Comparison of ENCODE assay signal across 8 cellular contexts in genomic region chr15:73052679-73053397, GRCh38. TPM values are rescaled to one million over a fixed set of nuclear protein-coding genes. Genes with fewer than 3 reads are reported as not detected.
DNase-seq lines count a peak whose midpoint lies in the region; ATAC-seq and TF ChIP-seq lines count a peak whose summit lies in the region.

No MANE protein-coding gene starts in this region.

- H3K9me3 ChIP-seq in ascending aorta (no peaks in the 10 kb centered on the region), hepatocyte (ENCODE audit: low read depth) (no peaks in the 10 kb centered on the region), prostate gland (no peaks in the 10 kb centered on the region)

- no peaks in the 10 kb centered on the region for H3K9me2 ChIP-seq in hepatocyte (replicated peaks; ENCODE audit: insufficient read depth)

- ATAC-seq in GM19351 (IDR thresholded peaks at IDR 0.05; ENCODE audit: unreplicated experiment): peak; percentile 38
- ATAC-seq in HG03354 (IDR thresholded peaks at IDR 0.05; ENCODE audit: poor library complexity, severe bottlenecking, unreplicated experiment): no peak

- H3K27ac ChIP-seq in ascending aorta (peak overlapping the region; percentile 60 to 80), hepatocyte (peak overlapping the region; percentile 95), prostate gland (peak overlapping the region; percentile 86 to 88)

- TF ChIP-seq CTCF in ascending aorta (IDR thresholded peaks at IDR 0.05) (peak in 2 of 3 experiments; percentile 34 to 44), hepatocyte (IDR thresholded peaks at IDR 0.05; ENCODE audit: poor library complexity) (peak; percentile 43), prostate gland (IDR thresholded peaks at IDR 0.05) (peak in 2 of 4 experiments; percentile 26 to 34)

- H3K27me3 ChIP-seq in ascending aorta (no peaks in the 10 kb centered on the region), hepatocyte (no peaks in the 10 kb centered on the region), prostate gland (replicated peaks; ENCODE audit: insufficient read depth) (no peaks in the 10 kb centered on the region)

- peak overlapping the region; percentile 84 to 87 for H3K4me3 ChIP-seq in ascending aorta
- H3K4me3 ChIP-seq in hepatocyte: peak overlapping the region; percentile 93
- peak overlapping the region; percentile 67 to 86 for H3K4me3 ChIP-seq in prostate gland

- peak overlapping the region; percentile 71 for H2AFZ ChIP-seq in hepatocyte

- under 1% methylated on average over 37 of the region's 59 CpGs for WGBS in hepatocyte (ENCODE audit: low lambda C conversion rate, missing lambda C conversion rate)
- under 1% methylated on average over 31 of the region's 59 CpGs for WGBS in prostate gland

- peaks cover 21% of the 10 kb centered on the region for H4K20me1 ChIP-seq in hepatocyte (ENCODE audit: insufficient read depth, poor library complexity, severe bottlenecking)

- H3K79me2 ChIP-seq in hepatocyte: peaks cover 46% of the 10 kb centered on the region

- TF ChIP-seq POLR2A in prostate gland (IDR thresholded peaks at IDR 0.05): no peak

- H3K4me1 ChIP-seq in ascending aorta (no peaks in the 10 kb centered on the region), hepatocyte (ENCODE audit: insufficient read depth) (peaks cover 16% of the 10 kb centered on the region), prostate gland (replicated peaks) (peaks cover 5% of the 10 kb centered on the region)

- no peaks in the 10 kb centered on the region for H3K36me3 ChIP-seq in ascending aorta
- no peaks in the 10 kb centered on the region for H3K36me3 ChIP-seq in hepatocyte (replicated peaks; ENCODE audit: insufficient read depth, low read depth)
- no peaks in the 10 kb centered on the region for H3K36me3 ChIP-seq in prostate gland

- peak overlapping the region; percentile 79 for H3K4me2 ChIP-seq in hepatocyte

- in situ Hi-C loops in KBM-7 (cut with MboI; ENCODE audit: low pct_unique_long_range_greater_than_20kb, low sequenced_read_pairs) (no loop called here), SK-MEL-5 (cut with HindIII; ENCODE audit: low pct_unique_long_range_greater_than_20kb, low sequenced_read_pairs) (no loop called here)

- intact Hi-C loops in ascending aorta (cut with DNase I): loop anchor here (1.0 to 5.0 kb wide), 4 partner anchors 28 to 270 kb away; partner anchors contain the start of gene ADPGK
- intact Hi-C loops in prostate gland (cut with DNase I): loop anchor here (5.0 to 10.0 kb wide), 2 partner anchors 61 to 178 kb away; no protein-coding TSS in a partner anchor

- DNase-seq in AG20443 (ENCODE audit: low spot score): peak; percentile 37
- DNase-seq in KBM-7: peak; percentile 60
- peak; percentile 73 for DNase-seq in SK-MEL-5 (ENCODE audit: low read depth, low spot score)
- DNase-seq in ascending aorta (ENCODE audit: low spot score in 2 of 2): peak in 1 of 2 donors; percentile 67
- peak; percentile 76 for DNase-seq in hepatocyte (ENCODE audit: low spot score)
- DNase-seq in prostate gland (ENCODE audit: low spot score): peak; percentile 46

RNA-seq across cellular contexts. Expression of gene NEO1, which starts 0.6 kb away (rescaled TPM):
- total RNA-seq in SK-MEL-5 (2014; rRNA removed; shearing (Covaris generic)): 11.5 and 14.0 TPM in 2 replicates
- 14.2 and 30.3 TPM in 2 replicates for polyA plus RNA-seq in SK-MEL-5 (2015; cell fraction: cytosol; rRNA removed)
- polyA plus RNA-seq in SK-MEL-5 (2015; cell fraction: nucleus; rRNA removed): 5.4 and 9.7 TPM in 2 replicates
- total RNA-seq in ascending aorta: 21.8 TPM
- 52.8 and 64.0 TPM in 2 replicates for total RNA-seq in hepatocyte
- 32.2 and 39.1 TPM in 2 replicates for polyA plus RNA-seq in hepatocyte
- total RNA-seq in prostate gland: 10 to 100 TPM; 75.0 to 80.7 TPM
